8 cellular contexts compared by ENCODE assay signal in genomic region chr11:122882809-122883681, GRCh38. TPM values are rescaled to one million over a fixed set of nuclear protein-coding genes. Genes with fewer than 3 reads are reported as not detected.
DNase-seq lines count a peak whose midpoint lies in the region; ATAC-seq and TF ChIP-seq lines count a peak whose summit lies in the region.

No MANE protein-coding gene starts in this region.

- peak; percentile 80 for ATAC-seq in T-helper 17 cell
- no peak for ATAC-seq in HG03196 (IDR thresholded peaks at IDR 0.05; ENCODE audit: unreplicated experiment)

- H3K36me3 Mint-ChIP-seq in T-helper 17 cell (ENCODE audit: low read depth): peaks cover 5% of the 10 kb centered on the region

- H3K27me3 ChIP-seq in sigmoid colon: no peaks in the 10 kb centered on the region

- H3K9me3 ChIP-seq in T-helper 17 cell (ENCODE audit: control insufficient read depth, low read length, poor library complexity, severe bottlenecking): no peaks in the 10 kb centered on the region
- no peaks in the 10 kb centered on the region for H3K9me3 ChIP-seq in sigmoid colon

- TF ChIP-seq POLR2A in sigmoid colon (IDR thresholded peaks at IDR 0.05): no peak

- TF ChIP-seq CTCF in GM12864 (IDR thresholded peaks at IDR 0.05; ENCODE audit: low read depth, low read length, missing control alignments) (no peak), astrocyte of the spinal cord (IDR thresholded peaks at IDR 0.05; ENCODE audit: low read depth, low read length) (no peak), sigmoid colon (IDR thresholded peaks at IDR 0.05) (no peak)

- 1% methylated on average over 68 of the region's 68 CpGs for whole genome bisulfite sequencing in sigmoid colon, 2 donors

- TF ChIP-seq EP300 in sigmoid colon (IDR thresholded peaks at IDR 0.05): no peak

- H3K4me3 Mint-ChIP-seq in T-helper 17 cell: peak overlapping the region; percentile 87

- H3K4me3 ChIP-seq in GM12864 (ENCODE audit: low read depth, low read length): peak overlapping the region; percentile 61
- peak overlapping the region; percentile 61 for H3K4me3 ChIP-seq in astrocyte of the spinal cord (ENCODE audit: low read depth, low read length)
- peak overlapping the region; percentile 57 for H3K4me3 ChIP-seq in iPS-11a (ENCODE audit: low read depth, low read length)
- H3K4me3 ChIP-seq in sigmoid colon: peak overlapping the region; percentile 61 to 77 (median 68)

- H3K36me3 ChIP-seq in sigmoid colon: peaks cover 0 to 7% (median 0%) of the 10 kb centered on the region in 4 donors

- H3K27ac ChIP-seq in sigmoid colon: peak overlapping the region; percentile 75 to 89 (median 76)

- H3K4me1 ChIP-seq in sigmoid colon: peaks cover 0 to 7% (median 3%) of the 10 kb centered on the region in 4 donors

- peaks cover 23% of the 10 kb centered on the region for H3K4me1 Mint-ChIP-seq in T-helper 17 cell

- no peaks in the 10 kb centered on the region for H3K27me3 Mint-ChIP-seq in T-helper 17 cell

- DNase-seq in GM12864 (ENCODE audit: low read depth) (no peak), HPDE6-E6E7 (ENCODE audit: extremely low spot score) (peak; percentile 23), T-helper 17 cell (peak; percentile 35 to 39 (median 38)), astrocyte of the spinal cord (ENCODE audit: low read depth, low spot score) (no peak), sigmoid colon (peak; percentile 77), NCI-H226 (no peak)

- intact Hi-C loops in sigmoid colon (cut with DNase I): no loop called here

- H3K27ac Mint-ChIP-seq in T-helper 17 cell: peak overlapping the region; percentile 87

- in situ Hi-C loops in astrocyte of the spinal cord (cut with HindIII; ENCODE audit: low sequenced_read_pairs): no loop called here

RNA-seq across cellular contexts. Expression of gene JHY, which starts 0.5 kb away (rescaled TPM):
- total RNA-seq in T-helper 17 cell: 1 to 10 TPM; 2.2 to 3.0 TPM
- total RNA-seq in sigmoid colon: 1 to 10 TPM; 5.8 to 8.9 (median 6.3) TPM
- polyA plus RNA-seq in sigmoid colon: 1 to 10 TPM in 2 of 3 donors, under 1 TPM in 1; 0.46 to 1.5 (median 1.2) TPM

RNA-seq across cellular contexts. Expression of gene CRTAM, which starts 44.7 kb away (rescaled TPM):
- total RNA-seq in T-helper 17 cell: not detected
- under 1 TPM in 1 of 4 donors, not detected in 3; 0.41 TPM for total RNA-seq in sigmoid colon
- 1 to 10 TPM in 1 of 3 donors, not detected in 2; 1.5 TPM for polyA plus RNA-seq in sigmoid colon

Comparison
In these comparisons a context has a peak if more than half of its experiments do, and no peak if none do; other contexts are left out.
1. DNase-seq: peak in HPDE6-E6E7 (single experiment), T-helper 17 cell (3 of 3) and sigmoid colon (single experiment); none in GM12864 (single experiment), astrocyte of the spinal cord (single experiment) and NCI-H226 (single experiment).
2. Peak in every context shown above with its lines, with median percentiles within 50 percentile points of each other: H3K4me3 ChIP-seq.